Comparison of ENCODE assay signal across 32 cellular contexts in genomic region chr9:8738953-8739352, GRCh38.
"Had no signal": no experiment of that assay in that cellular context is flagged by ENCODE, and none has a peak within 500 bp of the region (broad histone marks: within the 10 kb centered on the region; RNA-seq: fewer than 3 reads in every experiment).

No MANE protein-coding gene starts in this region.

- H3K36me3 Mint-ChIP-seq: activated CD4-positive, alpha-beta memory T cell treated with anti-CD3 and anti-CD28 coated beads for 36 hours; activated CD8-positive, alpha-beta memory T cell treated with anti-CD3 and anti-CD28 coated beads, Interleukin-2, amount 10 ng/mL, durations not matched to agents 7 days and 5 days; activated naive CD4-positive, alpha-beta T cell treated with anti-CD3 and anti-CD28 coated beads, Interleukin-2, amount 50 U/mL, for 72 hours; activated naive CD8-positive, alpha-beta T cell treated with anti-CD3 and anti-CD28 coated beads, Interleukin-2, amount 10 ng/mL, durations not matched to agents 7 days and 5 days had no signal

- H3K27ac ChIP-seq: brain microvascular endothelial cell, coronary artery, WERI-Rb-1 had no signal

- ATAC-seq: activated CD4-positive, alpha-beta T cell treated with anti-CD3 and anti-CD28 coated beads for 36 hours; activated CD8-positive, alpha-beta memory T cell treated with anti-CD3 and anti-CD28 coated beads, Interleukin-2, amount 10 ng/mL, durations not matched to agents 7 days and 5 days; activated CD8-positive, alpha-beta T cell treated with anti-CD3 and anti-CD28 coated beads, Interleukin-2, amount 10 ng/mL, durations not matched to agents 7 days and 5 days; activated naive CD4-positive, alpha-beta T cell treated with anti-CD3 and anti-CD28 coated beads, Interleukin-2, amount 50 U/mL, for 72 hours; esophagus mucosa; T-helper 17 cell had no signal

- H3K27me3 Mint-ChIP-seq: activated CD4-positive, alpha-beta memory T cell treated with anti-CD3 and anti-CD28 coated beads for 36 hours; activated CD4-positive, alpha-beta T cell treated with anti-CD3 and anti-CD28 coated beads for 36 hours; activated CD4-positive, alpha-beta T cell treated with anti-CD3 and anti-CD28 coated beads, Interleukin-2, amount 10 ng/mL, durations not matched to agents 24 days and 14 days; activated CD8-positive, alpha-beta memory T cell treated with anti-CD3 and anti-CD28 coated beads, Interleukin-2, amount 10 ng/mL, durations not matched to agents 7 days and 5 days; activated naive CD8-positive, alpha-beta T cell treated with anti-CD3 and anti-CD28 coated beads, Interleukin-2, amount 10 ng/mL, durations not matched to agents 7 days and 5 days; central memory CD8-positive, alpha-beta T cell; dendritic cell treated with granulocyte-macrophage colony-stimulating factor and Interleukin-4, amounts not matched to agents 40 ng/mL and 50 ng/mL, for 4 days had no signal

- DNase-seq: activated CD4-positive, alpha-beta memory T cell treated with anti-CD3 and anti-CD28 coated beads for 36 hours; activated CD4-positive, alpha-beta T cell treated with anti-CD3 and anti-CD28 coated beads for 36 hours; activated CD4-positive, alpha-beta T cell treated with anti-CD3 and anti-CD28 coated beads, Interleukin-2, amount 10 ng/mL, durations not matched to agents 24 days and 14 days; activated CD4-positive, CD25-positive, alpha-beta regulatory T cell; activated CD4-positive, CD25-positive, alpha-beta regulatory T cell treated with anti-CD3 and anti-CD28 coated beads, Interleukin-2, amount 50 U/mL, for 72 hours; activated CD8-positive, alpha-beta memory T cell treated with anti-CD3 and anti-CD28 coated beads, Interleukin-2, amount 10 ng/mL, durations not matched to agents 7 days and 5 days; activated CD8-positive, alpha-beta memory T cell treated with anti-CD3 and anti-CD28 coated beads, Interleukin-2, amount 50 U/mL, for 4 hours; activated CD8-positive, alpha-beta T cell treated with anti-CD3 and anti-CD28 coated beads, Interleukin-2, amount 10 ng/mL, durations not matched to agents 7 days and 5 days; activated effector memory CD4-positive, alpha-beta T cell treated with anti-CD3 and anti-CD28 coated beads, Interleukin-2, amount 50 U/mL, for 16 hours; activated naive CD4-positive, alpha-beta T cell treated with anti-CD3 and anti-CD28 coated beads for 36 hours; activated naive CD8-positive, alpha-beta T cell treated with anti-CD3 and anti-CD28 coated beads, Interleukin-2, amount 10 ng/mL, durations not matched to agents 7 days and 5 days; activated T-cell treated with anti-CD3 and anti-CD28 coated beads, Interleukin-2, amount 50 U/mL, for 1 hour; activated T-cell treated with anti-CD3 and anti-CD28 coated beads, Interleukin-2, amount 50 U/mL, for 48 hours; anterior cingulate cortex; brain microvascular endothelial cell; dorsolateral prefrontal cortex; effector memory CD4-positive, alpha-beta T cell; endodermal cell; foreskin fibroblast; head of caudate nucleus; T-helper 1 cell; T-helper 17 cell; T1000; WERI-Rb-1 had no signal

- H3K36me3 ChIP-seq: brain microvascular endothelial cell, WERI-Rb-1 had no signal

- H3K4me1 Mint-ChIP-seq: activated CD4-positive, alpha-beta T cell treated with anti-CD3 and anti-CD28 coated beads for 36 hours; activated CD4-positive, alpha-beta T cell treated with anti-CD3 and anti-CD28 coated beads, Interleukin-2, amount 10 ng/mL, durations not matched to agents 24 days and 14 days; activated CD8-positive, alpha-beta memory T cell treated with anti-CD3 and anti-CD28 coated beads, Interleukin-2, amount 10 ng/mL, durations not matched to agents 7 days and 5 days; activated naive CD8-positive, alpha-beta T cell treated with anti-CD3 and anti-CD28 coated beads, Interleukin-2, amount 10 ng/mL, durations not matched to agents 7 days and 5 days; central memory CD8-positive, alpha-beta T cell; T-helper 17 cell had no signal

- H3K4me3 Mint-ChIP-seq: activated CD4-positive, alpha-beta memory T cell treated with anti-CD3 and anti-CD28 coated beads for 36 hours; activated CD4-positive, alpha-beta T cell treated with anti-CD3 and anti-CD28 coated beads for 36 hours; activated CD4-positive, alpha-beta T cell treated with anti-CD3 and anti-CD28 coated beads, Interleukin-2, amount 10 ng/mL, durations not matched to agents 24 days and 14 days; activated CD8-positive, alpha-beta memory T cell treated with anti-CD3 and anti-CD28 coated beads, Interleukin-2, amount 10 ng/mL, durations not matched to agents 7 days and 5 days; activated CD8-positive, alpha-beta T cell treated with anti-CD3 and anti-CD28 coated beads, Interleukin-2, amount 10 ng/mL, durations not matched to agents 7 days and 5 days; activated naive CD4-positive, alpha-beta T cell treated with anti-CD3 and anti-CD28 coated beads for 36 hours; activated naive CD8-positive, alpha-beta T cell treated with anti-CD3 and anti-CD28 coated beads, Interleukin-2, amount 10 ng/mL, durations not matched to agents 7 days and 5 days; activated T-helper 1 cell treated with anti-CD3 and anti-CD28 coated beads, Interleukin-12 subunit alpha, Interleukin-12 subunit beta, Interleukin-2, Interleukin-4 antibody, amounts not matched to agents 30 ng/mL and 10 ng/mL and 1 ng/mL, durations not matched to agents 14 hours and 24 hours and 36 hours; central memory CD8-positive, alpha-beta T cell; dendritic cell treated with granulocyte-macrophage colony-stimulating factor and Interleukin-4, amounts not matched to agents 40 ng/mL and 50 ng/mL, for 4 days; endodermal cell; T-helper 17 cell; T-helper 2 cell treated with Interferon-gamma antibody and Interleukin-4, amounts not matched to agents 5 μg/mL and 100 μg/mL, for 36 hours had no signal

- H3K9me3 Mint-ChIP-seq: activated CD4-positive, alpha-beta memory T cell treated with anti-CD3 and anti-CD28 coated beads for 36 hours; activated CD4-positive, alpha-beta T cell treated with anti-CD3 and anti-CD28 coated beads, Interleukin-2, amount 10 ng/mL, durations not matched to agents 24 days and 14 days; activated naive CD4-positive, alpha-beta T cell treated with anti-CD3 and anti-CD28 coated beads for 36 hours; activated naive CD8-positive, alpha-beta T cell treated with anti-CD3 and anti-CD28 coated beads, Interleukin-2, amount 10 ng/mL, durations not matched to agents 7 days and 5 days; activated T-helper 1 cell treated with anti-CD3 and anti-CD28 coated beads, Interleukin-12 subunit alpha, Interleukin-12 subunit beta, Interleukin-2, Interleukin-4 antibody, amounts not matched to agents 30 ng/mL and 10 ng/mL and 1 ng/mL, durations not matched to agents 14 hours and 24 hours and 36 hours; activated T-helper 2 cell treated with anti-CD3 and anti-CD28 coated beads, Interferon-gamma antibody, Interleukin-2, Interleukin-4, amounts not matched to agents 10 μg/mL and 5 μg/mL and 100 μg/mL, durations not matched to agents 14 hours and 24 hours and 36 hours; dendritic cell treated with granulocyte-macrophage colony-stimulating factor and Interleukin-4, amounts not matched to agents 40 ng/mL and 50 ng/mL, for 4 days; endodermal cell; T-helper 2 cell treated with Interferon-gamma antibody and Interleukin-4, amounts not matched to agents 5 μg/mL and 100 μg/mL, for 36 hours had no signal

- H3K4me3 ChIP-seq: coronary artery, dorsolateral prefrontal cortex had no signal

- H3K27ac Mint-ChIP-seq: activated CD4-positive, alpha-beta memory T cell treated with anti-CD3 and anti-CD28 coated beads for 36 hours; activated CD4-positive, alpha-beta T cell treated with anti-CD3 and anti-CD28 coated beads for 36 hours; activated CD4-positive, alpha-beta T cell treated with anti-CD3 and anti-CD28 coated beads, Interleukin-2, amount 10 ng/mL, durations not matched to agents 24 days and 14 days; activated CD8-positive, alpha-beta memory T cell treated with anti-CD3 and anti-CD28 coated beads, Interleukin-2, amount 10 ng/mL, durations not matched to agents 7 days and 5 days; activated CD8-positive, alpha-beta T cell treated with anti-CD3 and anti-CD28 coated beads, Interleukin-2, amount 10 ng/mL, durations not matched to agents 7 days and 5 days; activated naive CD4-positive, alpha-beta T cell treated with anti-CD3 and anti-CD28 coated beads for 36 hours; activated naive CD4-positive, alpha-beta T cell treated with anti-CD3 and anti-CD28 coated beads, Interleukin-2, amount 50 U/mL, for 72 hours; activated naive CD8-positive, alpha-beta T cell treated with anti-CD3 and anti-CD28 coated beads, Interleukin-2, amount 10 ng/mL, durations not matched to agents 7 days and 5 days; activated T-helper 1 cell treated with anti-CD3 and anti-CD28 coated beads, Interleukin-12 subunit alpha, Interleukin-12 subunit beta, Interleukin-2, Interleukin-4 antibody, amounts not matched to agents 30 ng/mL and 10 ng/mL and 1 ng/mL, durations not matched to agents 14 hours and 24 hours and 36 hours; activated T-helper 2 cell treated with anti-CD3 and anti-CD28 coated beads, Interferon-gamma antibody, Interleukin-2, Interleukin-4, amounts not matched to agents 10 μg/mL and 5 μg/mL and 100 μg/mL, durations not matched to agents 14 hours and 24 hours and 36 hours; dendritic cell treated with granulocyte-macrophage colony-stimulating factor and Interleukin-4, amounts not matched to agents 40 ng/mL and 50 ng/mL, for 4 days; endodermal cell; T-helper 17 cell; T-helper 2 cell treated with Interferon-gamma antibody and Interleukin-4, amounts not matched to agents 5 μg/mL and 100 μg/mL, for 36 hours had no signal

- H3K27me3 ChIP-seq: brain microvascular endothelial cell, dorsolateral prefrontal cortex had no signal
